In the genomic region with DNA sequence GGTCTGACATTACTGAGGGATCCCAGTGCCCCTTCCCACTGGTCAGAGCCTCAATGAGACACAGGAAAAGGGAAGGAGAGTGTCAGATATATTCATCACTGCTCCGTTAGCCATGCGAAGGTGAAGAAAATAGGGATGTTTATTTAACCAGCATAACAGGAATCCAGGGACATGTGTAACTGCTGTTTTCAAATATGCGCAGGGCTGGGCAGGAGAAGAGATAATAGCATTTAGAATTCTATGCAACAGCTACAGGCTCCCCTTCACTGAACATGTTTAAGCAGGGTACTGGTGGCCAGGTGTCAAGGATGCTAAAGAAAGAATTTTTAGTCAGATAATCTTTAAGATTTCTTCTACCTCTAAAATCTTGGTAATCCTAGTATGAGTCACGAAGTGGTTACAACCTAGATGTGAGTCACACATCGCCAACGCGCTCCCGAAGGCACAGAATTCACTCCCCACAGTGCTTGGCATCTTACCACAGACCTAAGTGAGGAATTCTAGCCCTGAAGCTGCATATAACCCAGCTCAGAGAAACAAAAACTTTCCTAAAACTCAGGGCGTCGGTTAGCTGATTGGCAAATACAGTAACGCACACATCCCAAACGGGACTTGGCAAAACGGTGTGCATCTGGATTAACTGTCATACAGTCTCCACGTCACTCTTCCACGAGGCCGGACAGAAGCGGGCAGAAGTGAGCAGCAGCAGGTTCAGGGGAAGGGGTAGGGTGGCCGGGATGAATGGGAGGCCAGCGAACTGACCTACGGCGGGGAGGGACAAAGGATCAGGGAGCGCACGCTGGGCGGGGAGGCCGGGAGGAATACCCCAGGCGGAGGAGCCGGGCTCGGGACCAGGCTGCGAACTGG, we compare ENCODE assay signal across 8 cellular contexts. TPM values are rescaled to one million over a fixed set of nuclear protein-coding genes. Genes with fewer than 3 reads are reported as not detected.
DNase-seq lines count a peak whose midpoint lies in the region; ATAC-seq and TF ChIP-seq lines count a peak whose summit lies in the region.

No MANE protein-coding gene starts in this region.

- H3K27ac ChIP-seq in layer of hippocampus (ENCODE audit: low read depth, low read length), result peak overlapping the region; percentile 71

- TF ChIP-seq CTCF in GM10248 (IDR thresholded peaks at IDR 0.05; ENCODE audit: control extremely low read depth, extremely low read depth, low read depth, missing control alignments) (no peak), HFF-Myc (IDR thresholded peaks at IDR 0.05; ENCODE audit: low read depth, low read length, missing control alignments) (no peak), activated B cell treated with CpG ODN at 0.5 μM for 24 hours (IDR thresholded peaks at IDR 0.05) (no peak), choroid plexus epithelial cell (conservative IDR thresholded peaks at IDR 0.05; ENCODE audit: low read depth, low read length) (no peak)

- DNase-seq in GM10248 (ENCODE audit: extremely low spot score) (peak; percentile 41), HFF-Myc (ENCODE audit: extremely low read depth, low read depth) (peak; percentile 83), NAMALWA (ENCODE audit: low spot score) (peak; percentile 44), activated B cell treated with CpG ODN at 0.5 μM for 24 hours (peak; percentile 17), choroid plexus epithelial cell (ENCODE audit: low read depth) (peak; percentile 92), DMS79 (lab: John Stamatoyannopoulos, UW) (no peak)
- DNase-seq in stimulated activated CD4-positive, alpha-beta T cell treated with anti-CD3 and anti-CD28 coated beads, Interleukin-1b, Interleukin-23, amount 100 ng/mL, for 24 hours (ENCODE audit: low read depth in 4 of 4, low spot score in 1 of 4), result peak in 3 of 4 experiments; percentile 7 to 35 (median 29)

- peaks cover 32% of the 10 kb centered on the region for H3K4me1 Mint-ChIP-seq in activated B cell treated with CpG ODN at 0.5 μM for 24 hours

- H3K27me3 Mint-ChIP-seq in activated B cell treated with CpG ODN at 0.5 μM for 24 hours, result peaks cover 9% of the 10 kb centered on the region

- peaks cover 4% of the 10 kb centered on the region for H3K36me3 Mint-ChIP-seq in activated B cell treated with CpG ODN at 0.5 μM for 24 hours (ENCODE audit: low read depth)

- peak overlapping the region; percentile 66 for H3K27ac Mint-ChIP-seq in activated B cell treated with CpG ODN at 0.5 μM for 24 hours

- H3K4me3 ChIP-seq in HFF-Myc (replicated peaks; ENCODE audit: low read depth, low read length) (peak overlapping the region; percentile 88), choroid plexus epithelial cell (ENCODE audit: low read depth, low read length) (peak overlapping the region; percentile 84)

- H3K9me3 Mint-ChIP-seq in activated B cell treated with CpG ODN at 0.5 μM for 24 hours, result no peaks in the 10 kb centered on the region

- POLR2A ChIA-PET in GM10248 (lab: Yijun Ruan, JAX), result no interaction called here
- POLR2A ChIA-PET in activated B cell treated with CpG ODN at 0.5 μM for 24 hours (lab: Charles Lee), result interaction anchor here (0.6 kb wide), 1 partner anchor 1728 kb away, joined by 3 read pairs; no protein-coding TSS in a partner anchor

- CTCF ChIA-PET in GM10248 (lab: Yijun Ruan, JAX), result no interaction called here
- CTCF ChIA-PET in activated B cell treated with CpG ODN at 0.5 μM for 24 hours (lab: Charles Lee), result no interaction called here

- intact Hi-C loops in activated B cell treated with CpG ODN at 0.5 μM for 24 hours (cut with micrococcal nuclease), result loop anchor here (10.0 kb wide), 4 partner anchors 313 to 1727 kb away; a partner anchor contains a TSS

- peak; percentile 6 for ATAC-seq in activated B cell treated with CpG ODN at 0.5 μM for 24 hours (ENCODE audit: low read depth)

- H3K27me3 ChIP-seq in layer of hippocampus (ENCODE audit: control insufficient read depth, insufficient read depth, low read length), result no peaks in the 10 kb centered on the region

- peak overlapping the region; percentile 92 for H3K4me3 Mint-ChIP-seq in activated B cell treated with CpG ODN at 0.5 μM for 24 hours

RNA-seq across cellular contexts. Expression of a gene that starts 1.1 kb away (rescaled TPM):
- total RNA-seq in activated B cell treated with CpG ODN at 0.5 μM for 24 hours, result 1.9 and 2.4 TPM in 2 replicates
